Comparison of ENCODE assay signal across 11 cellular contexts in the genomic region with DNA sequence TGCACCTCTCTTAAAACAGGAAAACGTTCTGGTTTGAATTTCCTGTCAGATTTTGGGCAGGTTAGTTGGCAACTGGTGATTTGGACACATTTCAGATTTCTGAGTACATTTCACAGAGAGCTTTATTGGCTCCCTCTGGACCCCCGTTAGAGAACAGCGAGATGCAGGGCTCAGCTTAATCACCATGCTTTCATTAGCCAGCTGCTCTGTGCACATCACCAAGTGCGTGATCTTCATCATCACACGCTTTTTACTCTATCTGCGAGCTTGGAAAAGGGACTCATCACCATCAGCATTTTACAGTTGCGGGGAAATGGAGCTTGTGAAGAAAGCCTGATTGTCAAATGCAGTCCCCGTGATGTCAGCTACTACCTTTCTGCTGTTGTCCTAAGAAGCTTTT.
A peak's percentile ranks its signal among the peaks of the same experiment; 100 is the strongest.
DNase-seq lines count a peak whose midpoint lies in the region; ATAC-seq and TF ChIP-seq lines count a peak whose summit lies in the region.
"Had no signal": no experiment of that assay in that cellular context is flagged by ENCODE, and none has a peak within 500 bp of the region (broad histone marks: within the 10 kb centered on the region; RNA-seq: fewer than 3 reads in every experiment).

No MANE protein-coding gene starts in this region.

- peak overlapping the region in 10 of 11 experiments; percentile 1 to 46 (median 21); a peak in 11 of 22 replicates for H3K4me2 ChIP-seq in BLaER1 treated with 17β-estradiol and CSF1 and Interleukin-3, amounts not matched to agents 10 nM and 100 nM

- DNase-seq in HFFc6 = no peak
- DNase-seq in activated naive CD8-positive, alpha-beta T cell treated with anti-CD3 and anti-CD28 coated beads, Interleukin-2, amount 50 U/mL, for 24 hours = no peak
- no peak for DNase-seq in natural killer cell treated with Interleukin-12 subunit alpha and Interleukin-12 subunit beta and Interleukin-15 and Interleukin-18, amount 100 ng/mL, for 72 hours (ENCODE audit: low spot score)
- DNase-seq in epidermal melanocyte (ENCODE audit: insufficient read length, low spot score) = no peak
- no peak for DNase-seq in RPMI8226
- no peak for DNase-seq in SIG-M5 treated with dmso at 0.1 percent for 504 hours (lab: John Stamatoyannopoulos, UW; ENCODE audit: unreplicated experiment)
- no peak for DNase-seq in NCI-H345 treated with DMSO at 0.1 percent for 48 hours (lab: John Stamatoyannopoulos, UW; ENCODE audit: unreplicated experiment)
- DNase-seq: DMS53; stimulated activated CD8-positive, alpha-beta memory T cell treated with anti-CD3 and anti-CD28 coated beads, Interleukin-4, amount 100 ng/mL, for 48 hours had no signal

- H4K20me1 ChIP-seq in BLaER1 treated with 17β-estradiol and CSF1 and Interleukin-3, amounts not matched to agents 10 nM and 100 nM = no peaks in the 10 kb centered on the region

- peaks cover 69% of the 10 kb centered on the region for H3K4me1 Mint-ChIP-seq in HFFc6 (ENCODE audit: low read depth)
- peaks cover 77% of the 10 kb centered on the region for H3K4me1 Mint-ChIP-seq in activated naive CD8-positive, alpha-beta T cell treated with anti-CD3 and anti-CD28 coated beads, Interleukin-2, amount 50 U/mL, for 24 hours
- peaks cover 59 to 64% of the 10 kb centered on the region in 2 donors for H3K4me1 Mint-ChIP-seq in natural killer cell treated with Interleukin-12 subunit alpha and Interleukin-12 subunit beta and Interleukin-15 and Interleukin-18, amount 100 ng/mL, for 72 hours (ENCODE audit: low read depth in 2 of 2)

- H3K4me1 ChIP-seq in BLaER1 treated with 17β-estradiol and CSF1 and Interleukin-3, amounts not matched to agents 10 nM and 100 nM = peaks cover 5 to 48% (median 19%) of the 10 kb centered on the region in 10 experiments; a peak in 14 of 20 replicates

- peak overlapping the region; percentile 39; the same call in 1 of the 2 replicates for H3K27ac Mint-ChIP-seq in HFFc6
- peak overlapping the region; percentile 50 for H3K27ac Mint-ChIP-seq in activated naive CD8-positive, alpha-beta T cell treated with anti-CD3 and anti-CD28 coated beads, Interleukin-2, amount 50 U/mL, for 24 hours
- H3K27ac Mint-ChIP-seq in natural killer cell treated with Interleukin-12 subunit alpha and Interleukin-12 subunit beta and Interleukin-15 and Interleukin-18, amount 100 ng/mL, for 72 hours = peak overlapping the region; percentile 87 to 89

- peaks cover 4% of the 10 kb centered on the region; the same call in 1 of the 2 replicates for H3K9me3 Mint-ChIP-seq in HFFc6
- H3K9me3 Mint-ChIP-seq in activated naive CD8-positive, alpha-beta T cell treated with anti-CD3 and anti-CD28 coated beads, Interleukin-2, amount 50 U/mL, for 24 hours = peaks cover 14% of the 10 kb centered on the region
- H3K9me3 Mint-ChIP-seq in natural killer cell treated with Interleukin-12 subunit alpha and Interleukin-12 subunit beta and Interleukin-15 and Interleukin-18, amount 100 ng/mL, for 72 hours = peaks cover 3% of the 10 kb centered on the region

- no peak for ATAC-seq in activated naive CD8-positive, alpha-beta T cell treated with anti-CD3 and anti-CD28 coated beads, Interleukin-2, amount 50 U/mL, for 24 hours
- no peak for ATAC-seq in natural killer cell treated with Interleukin-12 subunit alpha and Interleukin-12 subunit beta and Interleukin-15 and Interleukin-18, amount 100 ng/mL, for 72 hours

- no peaks in the 10 kb centered on the region for H3K36me3 ChIP-seq in BLaER1 treated with 17β-estradiol and CSF1 and Interleukin-3, amounts not matched to agents 10 nM and 100 nM
- H3K36me3 ChIP-seq: SJSA1 had no signal

- H3K27me3 ChIP-seq in BLaER1 treated with 17β-estradiol and CSF1 and Interleukin-3, amounts not matched to agents 10 nM and 100 nM = no peaks in the 10 kb centered on the region
- H3K27me3 ChIP-seq: SJSA1 had no signal

- no peak overlapping the region for H3K4me3 ChIP-seq in BLaER1 treated with 17β-estradiol and CSF1 and Interleukin-3, amounts not matched to agents 10 nM and 100 nM
- H3K4me3 ChIP-seq: SJSA1 had no signal

- H3K4me3 Mint-ChIP-seq in HFFc6 = peak overlapping the region; percentile 44
- peak overlapping the region; percentile 54 for H3K4me3 Mint-ChIP-seq in activated naive CD8-positive, alpha-beta T cell treated with anti-CD3 and anti-CD28 coated beads, Interleukin-2, amount 50 U/mL, for 24 hours
- peak overlapping the region; percentile 79 for H3K4me3 Mint-ChIP-seq in natural killer cell treated with Interleukin-12 subunit alpha and Interleukin-12 subunit beta and Interleukin-15 and Interleukin-18, amount 100 ng/mL, for 72 hours

- H3K27me3 Mint-ChIP-seq in HFFc6 (ENCODE audit: insufficient read depth) = no peaks in the 10 kb centered on the region
- no peaks in the 10 kb centered on the region for H3K27me3 Mint-ChIP-seq in activated naive CD8-positive, alpha-beta T cell treated with anti-CD3 and anti-CD28 coated beads, Interleukin-2, amount 50 U/mL, for 24 hours
- H3K27me3 Mint-ChIP-seq in natural killer cell treated with Interleukin-12 subunit alpha and Interleukin-12 subunit beta and Interleukin-15 and Interleukin-18, amount 100 ng/mL, for 72 hours = no peaks in the 10 kb centered on the region

- H3K9me3 ChIP-seq in BLaER1 treated with 17β-estradiol and CSF1 and Interleukin-3, amounts not matched to agents 10 nM and 100 nM (replicated peaks in 1 of 11) = peaks cover 7 to 22% (median 15%) of the 10 kb centered on the region in 11 experiments; a peak in 16 of 22 replicates
- H3K9me3 ChIP-seq: SJSA1 had no signal

- no peak for TF ChIP-seq CTCF in HFFc6 (IDR thresholded peaks at IDR 0.05)

- no peak overlapping the region for H3K9ac ChIP-seq in BLaER1 treated with 17β-estradiol and CSF1 and Interleukin-3, amounts not matched to agents 10 nM and 100 nM

- H3K36me3 Mint-ChIP-seq in HFFc6 (ENCODE audit: low read depth) = peaks cover 16% of the 10 kb centered on the region
- H3K36me3 Mint-ChIP-seq in activated naive CD8-positive, alpha-beta T cell treated with anti-CD3 and anti-CD28 coated beads, Interleukin-2, amount 50 U/mL, for 24 hours (ENCODE audit: low read depth) = peaks cover 3% of the 10 kb centered on the region
- H3K36me3 Mint-ChIP-seq in natural killer cell treated with Interleukin-12 subunit alpha and Interleukin-12 subunit beta and Interleukin-15 and Interleukin-18, amount 100 ng/mL, for 72 hours = peaks cover 10% of the 10 kb centered on the region

- H3K27ac ChIP-seq in BLaER1 treated with 17β-estradiol and CSF1 and Interleukin-3, amounts not matched to agents 10 nM and 100 nM = no peak overlapping the region
